In genomic region chr2:132754867-132755472, GRCh38 we compare ENCODE assay signal across 23 cellular contexts.
DNase-seq lines count a peak whose midpoint lies in the region; ATAC-seq and TF ChIP-seq lines count a peak whose summit lies in the region.
"Had no signal": no experiment of that assay in that cellular context is flagged by ENCODE, and none has a peak within 500 bp of the region (broad histone marks: within the 10 kb centered on the region; RNA-seq: fewer than 3 reads in every experiment).

No MANE protein-coding gene starts in this region.

- H2BK12ac ChIP-seq in mesenchymal stem cell (ENCODE audit: low read length in 2 of 2), result no peak overlapping the region

- H3K9me3 ChIP-seq in A673 (ENCODE audit: low read depth, low read length, poor library complexity, severe bottlenecking) (no peaks in the 10 kb centered on the region), mesenchymal stem cell (ENCODE audit: control insufficient read depth, low read length) (peaks cover 5% of the 10 kb centered on the region)
- H3K9me3 ChIP-seq in effector memory CD4-positive, alpha-beta T cell (ENCODE audit: control insufficient read depth, low read length), result no peaks in the 10 kb centered on the region

- peaks cover 41% of the 10 kb centered on the region for H3K4me1 ChIP-seq in A673 (ENCODE audit: insufficient read depth, low read length, poor library complexity, severe bottlenecking)
- H3K4me1 ChIP-seq in mesenchymal stem cell (ENCODE audit: control insufficient read depth, insufficient read depth, low read depth, low read length), result peaks cover 5% of the 10 kb centered on the region
- no peaks in the 10 kb centered on the region for H3K4me1 ChIP-seq in effector memory CD4-positive, alpha-beta T cell (ENCODE audit: control insufficient read depth, insufficient read depth, low read length, poor library complexity, severe bottlenecking)

- no TSS peak for BruUV-seq in A673 (replicated peaks; lab: Mats Ljungman, UMichigan)

- TF ChIP-seq CTCF in A673 (conservative IDR thresholded peaks at IDR 0.05; ENCODE audit: low read depth, low read length) (no peak), GM10266 (IDR thresholded peaks at IDR 0.05; ENCODE audit: control insufficient read depth, insufficient read depth, low read depth, missing control alignments) (no peak)

- H3K14ac ChIP-seq in mesenchymal stem cell (ENCODE audit: low read length in 2 of 2), result no peak overlapping the region

- H3K36me3 ChIP-seq in A673 (ENCODE audit: insufficient read depth, low read length, poor library complexity, severe bottlenecking) (no peaks in the 10 kb centered on the region), mesenchymal stem cell (ENCODE audit: control insufficient read depth in 1 of 2, insufficient read depth in 2 of 2, low read depth in 1 of 2, low read length in 2 of 2) (no peaks in the 10 kb centered on the region)
- H3K36me3 ChIP-seq in effector memory CD4-positive, alpha-beta T cell (ENCODE audit: control insufficient read depth, insufficient read depth, low read length), result no peaks in the 10 kb centered on the region

- 75% methylated on average over 2 of the region's 2 CpGs for WGBS in mesenchymal stem cell

- H3K27ac ChIP-seq in A673 (ENCODE audit: low read depth, low read length, poor library complexity, severe bottlenecking) (no peak overlapping the region), mesenchymal stem cell (ENCODE audit: low read length, poor library complexity, severe bottlenecking) (no peak overlapping the region)
- no peak overlapping the region for H3K27ac ChIP-seq in effector memory CD4-positive, alpha-beta T cell (ENCODE audit: insufficient read depth, low read length, poor library complexity, severe bottlenecking)
- H3K27ac ChIP-seq: HL-60, RWPE1 had no signal

- no peaks in the 10 kb centered on the region for H3K79me1 ChIP-seq in mesenchymal stem cell (replicated peaks; ENCODE audit: low read length, poor library complexity, severe bottlenecking)

- no peak overlapping the region for H3K23ac ChIP-seq in mesenchymal stem cell (ENCODE audit: low read length in 2 of 2)

- H3K4me3 ChIP-seq in A673 (ENCODE audit: low read depth, low read length, poor library complexity, severe bottlenecking) (no peak overlapping the region), mesenchymal stem cell (ENCODE audit: insufficient read depth in 1 of 2, low read depth in 1 of 2, low read length in 2 of 2) (no peak overlapping the region)
- H3K4me3 ChIP-seq in effector memory CD4-positive, alpha-beta T cell (ENCODE audit: insufficient read depth, low read depth, low read length, poor library complexity, severe bottlenecking), result no peak overlapping the region

- no peak overlapping the region for H3K4ac ChIP-seq in mesenchymal stem cell (ENCODE audit: low read depth in 1 of 2, low read length in 2 of 2)

- H2BK15ac ChIP-seq in mesenchymal stem cell (ENCODE audit: low read depth, poor library complexity, severe bottlenecking), result no peak overlapping the region

- no peak overlapping the region for H4K91ac ChIP-seq in mesenchymal stem cell (ENCODE audit: low read length)

- DNase-seq in A673 (ENCODE audit: low spot score), result peak; percentile 70
- no peak for DNase-seq in mesenchymal stem cell
- DNase-seq in effector memory CD4-positive, alpha-beta T cell, result no peak
- no peak for DNase-seq in GM10266 (ENCODE audit: extremely low spot score)
- no peak for DNase-seq in retina
- DNase-seq: 8988T; AML-193; C1 segment of cervical spinal cord; CD8-positive, alpha-beta T cell; DND-41; KBM-7; NCI-H1105; NCI-H146; NCI-H2029; NCI-H2227 treated with DMSO at 0.1 percent for 48 hours; NCI-H510A; NK-92 treated with Interleukin-12 subunit alpha and Interleukin-12 subunit beta, amount 100 ng/mL, for 24 hours; SIG-M5; T-cell had no signal

- H2AK5ac ChIP-seq in mesenchymal stem cell (ENCODE audit: low read length, severe bottlenecking), result peak overlapping the region; percentile 22

- intact Hi-C loops in A673 (cut with micrococcal nuclease; ENCODE audit: unreplicated experiment), result no loop called here

- H3K27me3 ChIP-seq in A673 (replicated peaks; ENCODE audit: insufficient read depth, low read depth, low read length, poor library complexity) (no peaks in the 10 kb centered on the region), mesenchymal stem cell (ENCODE audit: control insufficient read depth in 1 of 2, insufficient read depth in 1 of 2, low read length in 2 of 2) (no peaks in the 10 kb centered on the region)
- no peaks in the 10 kb centered on the region for H3K27me3 ChIP-seq in effector memory CD4-positive, alpha-beta T cell (replicated peaks; ENCODE audit: control insufficient read depth, insufficient read depth, low read length, poor library complexity, severe bottlenecking)

- no peak overlapping the region for H4K8ac ChIP-seq in mesenchymal stem cell (ENCODE audit: low read length)

- POLR2A ChIA-PET in A673 (lab: Charles Lee; ENCODE audit: low non-redundant PET), result no interaction called here

- H2BK120ac ChIP-seq in mesenchymal stem cell (ENCODE audit: low read depth, low read length), result no peak overlapping the region

- ATAC-seq in GM18907 (IDR thresholded peaks at IDR 0.05; ENCODE audit: unreplicated experiment) (peak; percentile 53), HG02798 (IDR thresholded peaks at IDR 0.05; ENCODE audit: poor library complexity, unreplicated experiment) (peak; percentile 59)
- ATAC-seq: CD8-positive, alpha-beta T cell; T-cell had no signal

- CTCF ChIA-PET in A673 (lab: Charles Lee), result no interaction called here

- H3K18ac ChIP-seq in mesenchymal stem cell (ENCODE audit: low read depth in 1 of 2, low read length in 2 of 2), result no peak overlapping the region

- no peak overlapping the region for H3K4me2 ChIP-seq in mesenchymal stem cell (ENCODE audit: low read length, poor library complexity, severe bottlenecking)

- no peak overlapping the region for H3K9ac ChIP-seq in mesenchymal stem cell (ENCODE audit: low read length)

- no peak overlapping the region for H2BK5ac ChIP-seq in mesenchymal stem cell (ENCODE audit: low read depth, low read length, poor library complexity, severe bottlenecking)

- no peak overlapping the region for H2AFZ ChIP-seq in mesenchymal stem cell (ENCODE audit: low read depth, low read length)
